Comparison of ENCODE assay signal across 1 cellular context in genomic region chr17:49677134-49677932, GRCh38.
A peak's percentile ranks its signal among the peaks of the same experiment; 100 is the strongest.
TF ChIP-seq lines count a peak whose summit lies in the region.

No MANE protein-coding gene starts in this region.

TF ChIP-seq in HEK293, 187 proteins besides CTCF, POLR2A, EP300 and RAD21 (continued from another document):
- TF ChIP-seq TSHZ1 (tag by site-specific recombination; IDR thresholded peaks at IDR 0.05; ENCODE audit: borderline replicate concordance) = 0 out of 2 replicates have a peak, but pooled peaks have one; percentile 20
- TF ChIP-seq ZNF843 (tag by site-specific recombination; IDR thresholded peaks at IDR 0.05) = no peak
